13 cellular contexts compared by ENCODE assay signal in genomic region chr14:77306406-77307098, GRCh38. TPM values are rescaled to one million over a fixed set of nuclear protein-coding genes. Genes with fewer than 3 reads are reported as not detected.
DNase-seq lines count a peak whose midpoint lies in the region; ATAC-seq and TF ChIP-seq lines count a peak whose summit lies in the region.
"Had no signal": no experiment of that assay in that cellular context is flagged by ENCODE, and none has a peak within 500 bp of the region (broad histone marks: within the 10 kb centered on the region; RNA-seq: fewer than 3 reads in every experiment).

No MANE protein-coding gene starts in this region.

- no peaks in the 10 kb centered on the region for H3K27me3 ChIP-seq in WERI-Rb-1 (ENCODE audit: insufficient read depth, low read depth, severe bottlenecking)
- no peaks in the 10 kb centered on the region for H3K27me3 ChIP-seq in psoas muscle (ENCODE audit: insufficient read depth in 3 of 3, low read length in 2 of 3)
- H3K27me3 ChIP-seq in effector memory CD4-positive, alpha-beta T cell (replicated peaks; ENCODE audit: control insufficient read depth, insufficient read depth, low read length, poor library complexity, severe bottlenecking) = no peaks in the 10 kb centered on the region

- H3K4me1 ChIP-seq in psoas muscle = peaks cover 74% of the 10 kb centered on the region
- H3K4me1 ChIP-seq in effector memory CD4-positive, alpha-beta T cell (ENCODE audit: control insufficient read depth, insufficient read depth, low read length, poor library complexity, severe bottlenecking) = no peaks in the 10 kb centered on the region

- ATAC-seq in psoas muscle = no peak
- no peak for ATAC-seq in GM18858 (IDR thresholded peaks at IDR 0.05; ENCODE audit: unreplicated experiment)

- H3K9me3 ChIP-seq in WERI-Rb-1 (ENCODE audit: severe bottlenecking) (no peaks in the 10 kb centered on the region), psoas muscle (no peaks in the 10 kb centered on the region)
- H3K9me3 ChIP-seq in effector memory CD4-positive, alpha-beta T cell (ENCODE audit: control insufficient read depth, low read length) = no peaks in the 10 kb centered on the region

- TF ChIP-seq CTCF in WERI-Rb-1 (IDR thresholded peaks at IDR 0.05; ENCODE audit: low read depth, low read length) = no peak
- no peak for TF ChIP-seq CTCF in psoas muscle (IDR thresholded peaks at IDR 0.05)

- DNase-seq in EH (ENCODE audit: low read depth) (peak; percentile 73), WERI-Rb-1 (no peak), globus pallidus (ENCODE audit: low spot score) (peak; percentile 97), psoas muscle (no peak), CD1c-positive myeloid dendritic cell (ENCODE audit: extremely low spot score) (no peak), NCI-H1417 (lab: John Stamatoyannopoulos, UW) (no peak)
- DNase-seq in effector memory CD4-positive, alpha-beta T cell = no peak
- DNase-seq: activated B cell treated with CpG ODN at 0.5 μM for 24 hours; activated naive CD4-positive, alpha-beta T cell treated with anti-CD3 and anti-CD28 coated beads for 36 hours; stimulated activated CD4-positive, alpha-beta T cell treated with anti-CD3 and anti-CD28 coated beads, Interleukin-12 subunit alpha, Interleukin-12 subunit beta, amount 100 ng/mL, for 4 hours had no signal

- intact Hi-C loops in psoas muscle (cut with DNase I) = no loop called here

- H3K36me3 ChIP-seq in WERI-Rb-1 (peaks cover 16% of the 10 kb centered on the region), psoas muscle (ENCODE audit: insufficient read depth in 1 of 2, low read depth in 1 of 2) (peaks cover 3 to 15% of the 10 kb centered on the region in 2 donors)
- H3K36me3 ChIP-seq in effector memory CD4-positive, alpha-beta T cell (ENCODE audit: control insufficient read depth, insufficient read depth, low read length) = peaks cover 3% of the 10 kb centered on the region

- H3K27ac ChIP-seq in WERI-Rb-1 (peak overlapping the region; percentile 4; the same call in 1 of the 2 replicates), psoas muscle (peak overlapping the region; percentile 92)
- no peak overlapping the region for H3K27ac ChIP-seq in effector memory CD4-positive, alpha-beta T cell (ENCODE audit: insufficient read depth, low read length, poor library complexity, severe bottlenecking)
- H3K27ac ChIP-seq: C4-2B, epithelial cell of prostate had no signal

- H3K4me3 ChIP-seq in WERI-Rb-1 (ENCODE audit: low read depth, low read length) (no peak overlapping the region), psoas muscle (no peak overlapping the region)
- H3K4me3 ChIP-seq in effector memory CD4-positive, alpha-beta T cell (ENCODE audit: insufficient read depth, low read depth, low read length, poor library complexity, severe bottlenecking) = no peak overlapping the region

- 44 to 57% (median 47%) methylated on average over 3 of the region's 3 CpGs for WGBS in psoas muscle, 3 donors

RNA-seq across cellular contexts. Expression of gene POMT2, which starts 14.1 kb away (rescaled TPM):
- 10 to 100 TPM; 29.2 to 57.5 (median 36.7) TPM for total RNA-seq in psoas muscle
- polyA plus RNA-seq in psoas muscle = 10 to 100 TPM; 17.4 to 28.5 (median 24.4) TPM

RNA-seq across cellular contexts. Expression of gene GSTZ1, which starts 14.3 kb away (rescaled TPM):
- total RNA-seq in psoas muscle = 10 to 100 TPM; 17.7 to 56.6 (median 29.7) TPM
- 10 to 100 TPM; 17.1 to 32.2 (median 28.9) TPM for polyA plus RNA-seq in psoas muscle

RNA-seq across cellular contexts. Expression of gene NGB, which starts 35.5 kb away (rescaled TPM):
- not detected for total RNA-seq in psoas muscle
- polyA plus RNA-seq in psoas muscle = under 1 TPM in 1 of 3 donors, not detected in 2; 0.01 TPM
- total RNA-seq: activated B cell treated with CpG ODN at 0.5 μM for 24 hours; activated naive CD4-positive, alpha-beta T cell treated with anti-CD3 and anti-CD28 coated beads for 36 hours had no signal

Comparison
In these comparisons a context has a peak if more than half of its experiments do, and no peak if none do; other contexts are left out.
1. DNase-seq: peak in EH (single experiment) and globus pallidus (single experiment); none in WERI-Rb-1 (single experiment), psoas muscle (0 of 2), CD1c-positive myeloid dendritic cell (single experiment), NCI-H1417 (0 of 3) and effector memory CD4-positive, alpha-beta T cell (0 of 3).